8 cellular contexts compared by ENCODE assay signal in the genomic region with DNA sequence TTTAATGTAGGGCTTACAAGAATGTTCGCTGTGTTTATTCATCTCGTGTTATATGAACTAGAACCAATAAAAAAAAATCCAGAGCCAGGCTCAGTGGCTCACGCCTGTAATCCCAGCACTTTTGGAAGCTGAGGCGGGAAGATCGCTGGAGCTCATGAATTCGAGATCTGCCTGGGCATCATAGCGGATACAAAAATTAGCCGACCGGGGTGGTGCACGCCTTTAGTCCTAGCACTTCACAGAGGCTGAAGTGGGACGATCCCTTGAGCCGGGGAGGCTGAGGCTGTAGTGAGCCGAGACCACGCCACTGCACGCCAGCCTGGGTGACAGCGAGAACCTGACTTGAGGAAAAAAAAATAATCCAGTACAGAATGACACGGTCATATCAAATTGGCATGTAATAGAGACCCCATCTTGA. TPM values are rescaled to one million over a fixed set of nuclear protein-coding genes. Genes with fewer than 3 reads are reported as not detected.
DNase-seq lines count a peak whose midpoint lies in the region; ATAC-seq, FAIRE-seq and TF ChIP-seq lines count a peak whose summit lies in the region.

No MANE protein-coding gene starts in this region.

- H3K27me3 Mint-ChIP-seq in Calu3 (ENCODE audit: unreplicated experiment) (no peaks in the 10 kb centered on the region), mesothelial cell of epicardium (ENCODE audit: low read depth) (no peaks in the 10 kb centered on the region)
- H3K27me3 Mint-ChIP-seq in central memory CD8-positive, alpha-beta T cell = no peaks in the 10 kb centered on the region

- intact Hi-C loops in Calu3 (cut with micrococcal nuclease; ENCODE audit: unreplicated experiment) = loop anchor here (1.0 to 2.0 kb wide), 2 partner anchors 27 kb away; a partner anchor contains a TSS

- H3K36me3 Mint-ChIP-seq in Calu3 (ENCODE audit: insufficient read depth, unreplicated experiment) = peaks cover 53% of the 10 kb centered on the region
- peaks cover 30% of the 10 kb centered on the region for H3K36me3 Mint-ChIP-seq in central memory CD8-positive, alpha-beta T cell (ENCODE audit: insufficient read depth)
- H3K36me3 Mint-ChIP-seq in mesothelial cell of epicardium = peaks cover 5% of the 10 kb centered on the region

- H3K36me3 ChIP-seq in urinary bladder (ENCODE audit: insufficient read depth) = no peaks in the 10 kb centered on the region

- CTCF ChIA-PET in Calu3 (lab: Charles Lee) (interaction anchor here (0.6 to 3.1 kb wide), 5 partner anchors 27 to 41 kb away, joined by 3 to 33 read pairs (median 3); a partner anchor contains a TSS), RWPE1 (lab: Yijun Ruan, JAX) (interaction anchor here (0.7 to 1.0 kb wide), 2 partner anchors 30 to 41 kb away, joined by 4 read pairs; no protein-coding TSS in a partner anchor)

- peak; percentile 93 for TF ChIP-seq POLR2A in H54 (IDR thresholded peaks at IDR 0.05; ENCODE audit: low read depth, low read length)

- TF ChIP-seq CTCF in Calu3 (IDR thresholded peaks at IDR 0.05; ENCODE audit: unreplicated experiment) (no peak), RWPE1 (conservative IDR thresholded peaks at IDR 0.05; ENCODE audit: low read depth) (no peak), mesothelial cell of epicardium (IDR thresholded peaks at IDR 0.05; ENCODE audit: unreplicated experiment) (no peak)

- POLR2A ChIA-PET in RWPE1 (lab: Yijun Ruan, JAX; ENCODE audit: low non-redundant PET) = interaction anchor here (0.9 to 5.5 kb wide), 6 partner anchors 28 to 1840 kb away, joined by 4 to 84 read pairs (median 6); a partner anchor contains a TSS

- peak overlapping the region; percentile 80 for H3K27ac Mint-ChIP-seq in Calu3 (ENCODE audit: unreplicated experiment)
- H3K27ac Mint-ChIP-seq in central memory CD8-positive, alpha-beta T cell (ENCODE audit: low read depth) = peak overlapping the region; percentile 98
- H3K27ac Mint-ChIP-seq in mesothelial cell of epicardium = peak overlapping the region; percentile 88

- H3K27ac ChIP-seq in RWPE1 (peak overlapping the region; percentile 95), urinary bladder (ENCODE audit: low read depth) (no peak overlapping the region)

- under 1% methylated on average over 17 of the region's 17 CpGs for WGBS in urinary bladder

- no peaks in the 10 kb centered on the region for H3K4me1 ChIP-seq in urinary bladder (ENCODE audit: insufficient read depth)

- ATAC-seq in central memory CD8-positive, alpha-beta T cell (replicated peaks; ENCODE audit: extremely low read depth, poor library complexity, severe bottlenecking) = no peak

- no peak for FAIRE-seq in H54 (lab: Jason Lieb, UNC)

- no TSS peak for BruUV-seq in Calu3 (replicated peaks; lab: Mats Ljungman, UMichigan)

- H3K9me3 Mint-ChIP-seq in Calu3 (ENCODE audit: low read depth, unreplicated experiment) (peaks cover 6% of the 10 kb centered on the region), mesothelial cell of epicardium (peaks cover 10% of the 10 kb centered on the region)
- H3K9me3 Mint-ChIP-seq in central memory CD8-positive, alpha-beta T cell = peaks cover 5% of the 10 kb centered on the region

- peak; percentile 42 for DNase-seq in Calu3
- no peak for DNase-seq in H54 (ENCODE audit: insufficient read length, low spot score)
- no peak for DNase-seq in RWPE1 (ENCODE audit: low spot score)
- peak in 1 of 2 donors; percentile 21 for DNase-seq in central memory CD8-positive, alpha-beta T cell (ENCODE audit: low spot score in 2 of 2)
- DNase-seq in mesothelial cell of epicardium (ENCODE audit: low spot score in 2 of 2, unreplicated experiment in 2 of 2) = peak in 1 of 2 experiments; percentile 46
- DNase-seq in globus pallidus (ENCODE audit: low spot score) = no peak
- no peak for DNase-seq in SW480 (ENCODE audit: low spot score)

- H3K4me3 Mint-ChIP-seq in Calu3 (ENCODE audit: low read depth, unreplicated experiment) (peak overlapping the region; percentile 92), mesothelial cell of epicardium (peak overlapping the region; percentile 79)
- H3K4me3 Mint-ChIP-seq in central memory CD8-positive, alpha-beta T cell = peak overlapping the region; percentile 90

- peaks cover 23% of the 10 kb centered on the region for H3K4me1 Mint-ChIP-seq in Calu3 (ENCODE audit: low read depth, unreplicated experiment)
- peaks cover 38% of the 10 kb centered on the region for H3K4me1 Mint-ChIP-seq in central memory CD8-positive, alpha-beta T cell
- peaks cover 34% of the 10 kb centered on the region for H3K4me1 Mint-ChIP-seq in mesothelial cell of epicardium

- H3K4me3 ChIP-seq in urinary bladder (ENCODE audit: low read depth, low read length) = peak overlapping the region; percentile 30

RNA-seq across cellular contexts. Expression of gene OR2B2, which starts 46.2 kb away (rescaled TPM):
- total RNA-seq in Calu3 (2022) (not detected in 2 replicates), mesothelial cell of epicardium (not detected in 3 replicates), urinary bladder (not detected)
- not detected for polyA plus RNA-seq in urinary bladder
